ENCODE assay signal across 8 cellular contexts in genomic region chr9:35812025-35812602, GRCh38. TPM values are rescaled to one million over a fixed set of nuclear protein-coding genes. Genes with fewer than 3 reads are reported as not detected.
DNase-seq lines count a peak whose midpoint lies in the region; ATAC-seq and TF ChIP-seq lines count a peak whose summit lies in the region.

A gene with protein sequence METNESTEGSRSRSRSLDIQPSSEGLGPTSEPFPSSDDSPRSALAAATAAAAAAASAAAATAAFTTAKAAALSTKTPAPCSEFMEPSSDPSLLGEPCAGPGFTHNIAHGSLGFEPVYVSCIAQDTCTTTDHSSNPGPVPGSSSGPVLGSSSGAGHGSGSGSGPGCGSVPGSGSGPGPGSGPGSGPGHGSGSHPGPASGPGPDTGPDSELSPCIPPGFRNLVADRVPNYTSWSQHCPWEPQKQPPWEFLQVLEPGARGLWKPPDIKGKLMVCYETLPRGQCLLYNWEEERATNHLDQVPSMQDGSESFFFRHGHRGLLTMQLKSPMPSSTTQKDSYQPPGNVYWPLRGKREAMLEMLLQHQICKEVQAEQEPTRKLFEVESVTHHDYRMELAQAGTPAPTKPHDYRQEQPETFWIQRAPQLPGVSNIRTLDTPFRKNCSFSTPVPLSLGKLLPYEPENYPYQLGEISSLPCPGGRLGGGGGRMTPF (minus strand): TSS chr9:35812262. CDS start chr9:35812147, 115 bp downstream.

- no peak for TF ChIP-seq POLR2A in esophagus muscularis mucosa (IDR thresholded peaks at IDR 0.05; ENCODE audit: low read depth)

- H3K4me1 Mint-ChIP-seq in activated T-cell treated with anti-CD3 and anti-CD28 coated beads, Interleukin-2, amount 50 U/mL, for 4 hours (ENCODE audit: low read depth), result peaks cover 32% of the 10 kb centered on the region

- peaks cover 43% of the 10 kb centered on the region for H3K4me1 ChIP-seq in OCI-LY3 (ENCODE audit: low read length)
- peaks cover 30 to 47% (median 44%) of the 10 kb centered on the region in 4 donors for H3K4me1 ChIP-seq in esophagus muscularis mucosa
- H3K4me1 ChIP-seq in muscle layer of duodenum (ENCODE audit: control insufficient read depth in 1 of 2, insufficient read depth in 2 of 2, low read length in 2 of 2), result peaks cover 19 to 38% of the 10 kb centered on the region in 2 donors

- H3K4me3 Mint-ChIP-seq in activated T-cell treated with anti-CD3 and anti-CD28 coated beads, Interleukin-2, amount 50 U/mL, for 4 hours, result peak within 1 kb of the TSS; percentile 80

- H3K27me3 Mint-ChIP-seq in activated T-cell treated with anti-CD3 and anti-CD28 coated beads, Interleukin-2, amount 50 U/mL, for 4 hours (ENCODE audit: low read depth), result no peaks in the 10 kb centered on the region

- H3K27ac ChIP-seq in OCI-LY3 (ENCODE audit: low read length), result peak within 1 kb of the TSS; percentile 52
- H3K27ac ChIP-seq in esophagus muscularis mucosa (replicated peaks in 1 of 4), result peak within 1 kb of the TSS; percentile 94 to 100 (median 96)
- peak within 1 kb of the TSS; percentile 86 for H3K27ac ChIP-seq in muscle layer of duodenum (ENCODE audit: low read length)

- peak; percentile 57 for ATAC-seq in GM21528 (IDR thresholded peaks at IDR 0.05; ENCODE audit: low FRiP score, unreplicated experiment)
- ATAC-seq in activated T-cell treated with anti-CD3 and anti-CD28 coated beads, Interleukin-2, amount 50 U/mL, for 4 hours, result peak; percentile 65 to 72

- TF ChIP-seq EP300 in esophagus muscularis mucosa (IDR thresholded peaks at IDR 0.05), result no peak

- 2% methylated on average over 15 of the region's 28 CpGs for WGBS in esophagus muscularis mucosa

- intact Hi-C loops in esophagus muscularis mucosa (cut with DNase I), result no loop called here

- H3K4me2 ChIP-seq in OCI-LY3 (ENCODE audit: low read length), result peak within 1 kb of the TSS; percentile 92

- H3K27me3 ChIP-seq in OCI-LY3 (ENCODE audit: low read depth, low read length), result no peaks in the 10 kb centered on the region
- no peaks in the 10 kb centered on the region for H3K27me3 ChIP-seq in esophagus muscularis mucosa
- no peaks in the 10 kb centered on the region for H3K27me3 ChIP-seq in muscle layer of duodenum (ENCODE audit: low read depth, low read length)

- peak; percentile 92 for DNase-seq in DMS 273 treated with DMSO at 0.1 percent for 48 hours (lab: John Stamatoyannopoulos, UW)
- peak; percentile 87 for DNase-seq in HuH-7.5 (ENCODE audit: low spot score)
- DNase-seq in activated T-cell treated with anti-CD3 and anti-CD28 coated beads, Interleukin-2, amount 50 U/mL, for 4 hours, result peak; percentile 88
- DNase-seq in esophagus muscularis mucosa (ENCODE audit: extremely low spot score), result peak; percentile 97
- DNase-seq in stimulated activated CD8-positive, alpha-beta memory T cell treated with anti-CD3 and anti-CD28 coated beads, Interleukin-7, amount 100 ng/mL, for 24 hours (ENCODE audit: low read depth), result peak; percentile 89

- peaks cover 3% of the 10 kb centered on the region for H3K36me3 Mint-ChIP-seq in activated T-cell treated with anti-CD3 and anti-CD28 coated beads, Interleukin-2, amount 50 U/mL, for 4 hours (ENCODE audit: insufficient read depth)

- H3K9me3 ChIP-seq in OCI-LY3 (ENCODE audit: insufficient read depth, low read length), result no peaks in the 10 kb centered on the region
- H3K9me3 ChIP-seq in esophagus muscularis mucosa, result no peaks in the 10 kb centered on the region
- no peaks in the 10 kb centered on the region for H3K9me3 ChIP-seq in muscle layer of duodenum (ENCODE audit: control insufficient read depth in 1 of 2, low read length in 2 of 2)

- peak within 1 kb of the TSS; percentile 60 for H3K9ac ChIP-seq in OCI-LY3 (ENCODE audit: low read length)

- peaks cover 12% of the 10 kb centered on the region for H3K79me2 ChIP-seq in OCI-LY3 (ENCODE audit: low read length)

- H3K9me3 Mint-ChIP-seq in activated T-cell treated with anti-CD3 and anti-CD28 coated beads, Interleukin-2, amount 50 U/mL, for 4 hours, result no peaks in the 10 kb centered on the region

- peak within 1 kb of the TSS; percentile 85 for H2AFZ ChIP-seq in OCI-LY3 (ENCODE audit: low read depth, low read length)

- peaks cover 7% of the 10 kb centered on the region for H3K36me3 ChIP-seq in OCI-LY3 (replicated peaks; ENCODE audit: low read depth, low read length)
- H3K36me3 ChIP-seq in esophagus muscularis mucosa, result peaks cover 10 to 34% (median 27%) of the 10 kb centered on the region in 4 donors
- H3K36me3 ChIP-seq in muscle layer of duodenum (ENCODE audit: control insufficient read depth in 1 of 2, insufficient read depth in 2 of 2, low read length in 2 of 2), result peaks cover 4 to 25% of the 10 kb centered on the region in 2 donors

- peak within 1 kb of the TSS; percentile 80 for H3K4me3 ChIP-seq in OCI-LY3 (ENCODE audit: low read length)
- H3K4me3 ChIP-seq in esophagus muscularis mucosa, result peak within 1 kb of the TSS; percentile 52 to 65 (median 58)
- peak within 1 kb of the TSS; percentile 84 to 91 for H3K4me3 ChIP-seq in muscle layer of duodenum (ENCODE audit: low read depth in 1 of 2, low read length in 2 of 2)

- no peaks in the 10 kb centered on the region for H4K20me1 ChIP-seq in OCI-LY3 (ENCODE audit: insufficient read depth, low read length)

- TF ChIP-seq CTCF in OCI-LY3 (IDR thresholded peaks at IDR 0.05; ENCODE audit: low read depth, low read length) (no peak), esophagus muscularis mucosa (IDR thresholded peaks at IDR 0.05) (peak in 1 of 3 experiments; percentile 3)

RNA-seq across cellular contexts. Expression of the gene that starts here (rescaled TPM):
- under 1 TPM; 0.27 to 0.48 (median 0.40) TPM for total RNA-seq in activated T-cell treated with anti-CD3 and anti-CD28 coated beads, Interleukin-2, amount 50 U/mL, for 4 hours
- 1 to 10 TPM in 1 of 4 donors, under 1 TPM in 3; 0.65 to 2.0 (median 0.83) TPM for total RNA-seq in esophagus muscularis mucosa

Comparison
In these comparisons a context has a peak if more than half of its experiments do, and no peak if none do; other contexts are left out.
1. Peak in every context shown above with its lines: DNase-seq, ATAC-seq, H3K4me3 ChIP-seq and H3K27ac ChIP-seq.
2. Peak in DNase-seq and ATAC-seq in activated T-cell treated with anti-CD3 and anti-CD28 coated beads, Interleukin-2, amount 50 U/mL, for 4 hours; RNA of the gene not detected or under 1 TPM.